Comparison of ENCODE assay signal across 2 cellular contexts in the genomic region with DNA sequence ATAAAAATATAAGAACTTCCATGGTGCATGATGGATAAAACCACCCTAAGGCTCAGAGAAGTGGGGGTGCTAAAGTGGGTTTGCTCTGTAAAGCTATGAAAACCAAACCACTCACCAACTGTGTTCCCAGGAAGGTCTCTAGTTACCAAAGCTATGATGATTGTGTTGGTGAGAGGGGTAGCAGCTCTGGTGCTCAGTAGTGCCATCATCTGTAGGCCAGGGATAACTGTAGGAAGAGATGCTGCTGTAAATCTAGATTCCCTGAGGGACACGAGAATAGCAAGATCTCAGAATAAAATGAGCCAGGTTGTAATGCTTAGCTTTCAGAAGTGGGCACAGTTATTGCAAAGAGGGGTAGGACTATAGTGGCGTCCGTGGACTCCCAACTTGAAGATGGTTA.
TF ChIP-seq lines count a peak whose summit lies in the region.

No MANE protein-coding gene starts in this region.

TF ChIP-seq in IMR-90, 13 proteins besides CTCF, POLR2A, EP300 and RAD21:
- TF ChIP-seq, protein P1, sequence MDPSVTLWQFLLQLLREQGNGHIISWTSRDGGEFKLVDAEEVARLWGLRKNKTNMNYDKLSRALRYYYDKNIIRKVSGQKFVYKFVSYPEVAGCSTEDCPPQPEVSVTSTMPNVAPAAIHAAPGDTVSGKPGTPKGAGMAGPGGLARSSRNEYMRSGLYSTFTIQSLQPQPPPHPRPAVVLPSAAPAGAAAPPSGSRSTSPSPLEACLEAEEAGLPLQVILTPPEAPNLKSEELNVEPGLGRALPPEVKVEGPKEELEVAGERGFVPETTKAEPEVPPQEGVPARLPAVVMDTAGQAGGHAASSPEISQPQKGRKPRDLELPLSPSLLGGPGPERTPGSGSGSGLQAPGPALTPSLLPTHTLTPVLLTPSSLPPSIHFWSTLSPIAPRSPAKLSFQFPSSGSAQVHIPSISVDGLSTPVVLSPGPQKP (IDR thresholded peaks at IDR 0.05; ENCODE audit: borderline replicate concordance, low read depth, low read length), result no peak

TF ChIP-seq in WTC11, 78 proteins besides CTCF, POLR2A, EP300 and RAD21 (continued from another document):
- TF ChIP-seq ZNF232 (CRISPR knock-in tag; IDR thresholded peaks at IDR 0.05), result no peak
- TF ChIP-seq GRHL2 (CRISPR knock-in tag; IDR thresholded peaks at IDR 0.05; ENCODE audit: insufficient replicate concordance, severe bottlenecking), result no peak
- TF ChIP-seq, protein P2, sequence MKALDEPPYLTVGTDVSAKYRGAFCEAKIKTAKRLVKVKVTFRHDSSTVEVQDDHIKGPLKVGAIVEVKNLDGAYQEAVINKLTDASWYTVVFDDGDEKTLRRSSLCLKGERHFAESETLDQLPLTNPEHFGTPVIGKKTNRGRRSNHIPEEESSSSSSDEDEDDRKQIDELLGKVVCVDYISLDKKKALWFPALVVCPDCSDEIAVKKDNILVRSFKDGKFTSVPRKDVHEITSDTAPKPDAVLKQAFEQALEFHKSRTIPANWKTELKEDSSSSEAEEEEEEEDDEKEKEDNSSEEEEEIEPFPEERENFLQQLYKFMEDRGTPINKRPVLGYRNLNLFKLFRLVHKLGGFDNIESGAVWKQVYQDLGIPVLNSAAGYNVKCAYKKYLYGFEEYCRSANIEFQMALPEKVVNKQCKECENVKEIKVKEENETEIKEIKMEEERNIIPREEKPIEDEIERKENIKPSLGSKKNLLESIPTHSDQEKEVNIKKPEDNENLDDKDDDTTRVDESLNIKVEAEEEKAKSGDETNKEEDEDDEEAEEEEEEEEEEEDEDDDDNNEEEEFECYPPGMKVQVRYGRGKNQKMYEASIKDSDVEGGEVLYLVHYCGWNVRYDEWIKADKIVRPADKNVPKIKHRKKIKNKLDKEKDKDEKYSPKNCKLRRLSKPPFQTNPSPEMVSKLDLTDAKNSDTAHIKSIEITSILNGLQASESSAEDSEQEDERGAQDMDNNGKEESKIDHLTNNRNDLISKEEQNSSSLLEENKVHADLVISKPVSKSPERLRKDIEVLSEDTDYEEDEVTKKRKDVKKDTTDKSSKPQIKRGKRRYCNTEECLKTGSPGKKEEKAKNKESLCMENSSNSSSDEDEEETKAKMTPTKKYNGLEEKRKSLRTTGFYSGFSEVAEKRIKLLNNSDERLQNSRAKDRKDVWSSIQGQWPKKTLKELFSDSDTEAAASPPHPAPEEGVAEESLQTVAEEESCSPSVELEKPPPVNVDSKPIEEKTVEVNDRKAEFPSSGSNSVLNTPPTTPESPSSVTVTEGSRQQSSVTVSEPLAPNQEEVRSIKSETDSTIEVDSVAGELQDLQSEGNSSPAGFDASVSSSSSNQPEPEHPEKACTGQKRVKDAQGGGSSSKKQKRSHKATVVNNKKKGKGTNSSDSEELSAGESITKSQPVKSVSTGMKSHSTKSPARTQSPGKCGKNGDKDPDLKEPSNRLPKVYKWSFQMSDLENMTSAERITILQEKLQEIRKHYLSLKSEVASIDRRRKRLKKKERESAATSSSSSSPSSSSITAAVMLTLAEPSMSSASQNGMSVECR (CRISPR knock-in tag; IDR thresholded peaks at IDR 0.05; ENCODE audit: borderline replicate concordance), result no peak
- TF ChIP-seq CREB1 (CRISPR knock-in tag; IDR thresholded peaks at IDR 0.05), result no peak
